ENCODE assay signal across 37 cellular contexts in the genomic region with DNA sequence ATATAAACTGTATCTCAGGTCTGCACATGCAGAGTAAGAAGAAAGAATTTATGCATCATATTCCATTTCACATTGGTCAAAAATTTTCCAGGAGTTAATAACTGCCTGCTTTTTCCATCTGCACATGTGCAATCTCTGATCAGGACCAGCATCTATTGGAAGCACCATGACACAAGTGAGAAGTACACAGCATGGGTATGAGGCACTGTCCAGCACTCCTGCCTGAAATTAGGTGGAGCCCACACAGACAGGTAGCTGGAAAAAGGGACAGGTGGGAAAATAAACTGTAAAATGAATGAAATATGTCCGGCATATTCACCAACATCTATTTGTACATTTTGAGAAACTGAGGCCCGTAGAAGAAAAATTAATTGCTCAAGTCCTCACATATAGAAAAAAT.
DNase-seq lines count a peak whose midpoint lies in the region; ATAC-seq, FAIRE-seq and TF ChIP-seq lines count a peak whose summit lies in the region.
"Had no signal": no experiment of that assay in that cellular context is flagged by ENCODE, and none has a peak within 500 bp of the region (broad histone marks: within the 10 kb centered on the region; RNA-seq: fewer than 3 reads in every experiment).

No MANE protein-coding gene starts in this region.

- H3K27me3 ChIP-seq in GM23338 (ENCODE audit: insufficient read depth), result no peaks in the 10 kb centered on the region
- no peaks in the 10 kb centered on the region for H3K27me3 ChIP-seq in HCT116 (ENCODE audit: insufficient read depth, low read length)
- H3K27me3 ChIP-seq in neuronal stem cell (ENCODE audit: control insufficient read depth in 3 of 3, insufficient read depth in 3 of 3, low read depth in 1 of 3, low read length in 3 of 3), result no peaks in the 10 kb centered on the region
- no peaks in the 10 kb centered on the region for H3K27me3 ChIP-seq in small intestine (ENCODE audit: control insufficient read depth in 2 of 2, insufficient read depth in 2 of 2, low read length in 2 of 2)
- H3K27me3 ChIP-seq: BE2C; BLaER1; BLaER1 treated with 17β-estradiol and CSF1 and Interleukin-3, amounts not matched to agents 10 nM and 100 nM had no signal

- H3K27me3 Mint-ChIP-seq in GM23338 (ENCODE audit: insufficient read depth, low read depth, poor library complexity), result no peaks in the 10 kb centered on the region
- no peaks in the 10 kb centered on the region for H3K27me3 Mint-ChIP-seq in activated T-helper 1 cell treated with anti-CD3 and anti-CD28 coated beads, Interleukin-12 subunit alpha, Interleukin-12 subunit beta, Interleukin-2, Interleukin-4 antibody, amounts not matched to agents 30 ng/mL and 10 ng/mL and 1 ng/mL, durations not matched to agents 14 hours and 24 hours and 36 hours (ENCODE audit: insufficient read depth)
- H3K27me3 Mint-ChIP-seq: B cell; CD4-positive, alpha-beta memory T cell; CD4-positive, alpha-beta T cell; CD4-positive, CD25-positive, alpha-beta regulatory T cell; CD8-positive, alpha-beta memory T cell had no signal

- no peak overlapping the region for H2BK12ac ChIP-seq in neuronal stem cell (ENCODE audit: low read length)

- H3K36me3 ChIP-seq in GM23338 (ENCODE audit: insufficient read depth), result no peaks in the 10 kb centered on the region
- H3K36me3 ChIP-seq in HCT116 (ENCODE audit: control insufficient read depth in 1 of 2, insufficient read depth in 2 of 2, low read length in 2 of 2), result no peaks in the 10 kb centered on the region
- no peaks in the 10 kb centered on the region for H3K36me3 ChIP-seq in HEK293 (ENCODE audit: control insufficient read depth in 2 of 2, insufficient read depth in 1 of 2, low read length in 2 of 2)
- H3K36me3 ChIP-seq in neuronal stem cell (replicated peaks in 1 of 2; ENCODE audit: control insufficient read depth in 2 of 2, insufficient read depth in 2 of 2, low read length in 2 of 2), result no peaks in the 10 kb centered on the region
- no peaks in the 10 kb centered on the region for H3K36me3 ChIP-seq in small intestine (ENCODE audit: control insufficient read depth in 2 of 2, insufficient read depth in 2 of 2, low read length in 2 of 2)
- H3K36me3 ChIP-seq: BE2C; BLaER1; BLaER1 treated with 17β-estradiol and CSF1 and Interleukin-3, amounts not matched to agents 10 nM and 100 nM had no signal

- no peaks in the 10 kb centered on the region for H3F3A ChIP-seq in GM23338 (replicated peaks; ENCODE audit: low read depth)

- H3K9me2 ChIP-seq in GM23338 (ENCODE audit: insufficient read depth) (peaks cover 8% of the 10 kb centered on the region; the same call in 1 of the 2 replicates), HCT116 (ENCODE audit: insufficient read depth) (no peaks in the 10 kb centered on the region)

- H4K20me1 ChIP-seq in GM23338 (replicated peaks; ENCODE audit: insufficient read depth) (no peaks in the 10 kb centered on the region), HCT116 (ENCODE audit: insufficient read depth) (no peaks in the 10 kb centered on the region)
- H4K20me1 ChIP-seq: BLaER1; BLaER1 treated with 17β-estradiol and CSF1 and Interleukin-3, amounts not matched to agents 10 nM and 100 nM had no signal

- H3K4me1 ChIP-seq in GM23338 (ENCODE audit: insufficient read depth) (no peaks in the 10 kb centered on the region), HCT116 (ENCODE audit: control insufficient read depth in 1 of 2, insufficient read depth in 2 of 2, low read length in 2 of 2) (no peaks in the 10 kb centered on the region), HEK293 (ENCODE audit: control insufficient read depth, insufficient read depth, low read length) (no peaks in the 10 kb centered on the region), neuronal stem cell (ENCODE audit: control insufficient read depth in 2 of 2, insufficient read depth in 1 of 2, low read depth in 1 of 2, low read length in 2 of 2) (no peaks in the 10 kb centered on the region), small intestine (ENCODE audit: control insufficient read depth in 2 of 2, insufficient read depth in 1 of 2, low read depth in 1 of 2, low read length in 1 of 2) (no peaks in the 10 kb centered on the region)
- H3K4me1 ChIP-seq: A549, BE2C, Caco-2 had no signal

- H3K14ac ChIP-seq in neuronal stem cell (ENCODE audit: low read length), result no peak overlapping the region

- no TSS peak for BruUV-seq in HCT116 (replicated peaks; lab: Mats Ljungman, UMichigan)

- H2BK15ac ChIP-seq in neuronal stem cell (ENCODE audit: low read length), result no peak overlapping the region

- H3K9ac ChIP-seq in HCT116 (ENCODE audit: low read length) (no peak overlapping the region), neuronal stem cell (ENCODE audit: low read depth, low read length, poor library complexity) (no peak overlapping the region)
- H3K9ac ChIP-seq: BLaER1; BLaER1 treated with 17β-estradiol and CSF1 and Interleukin-3, amounts not matched to agents 10 nM and 100 nM had no signal

- TF ChIP-seq EP300 in Ishikawa (IDR thresholded peaks at IDR 0.05; ENCODE audit: borderline replicate concordance), result no peak

- H2AFZ ChIP-seq in GM23338 (no peak overlapping the region), HCT116 (ENCODE audit: low read depth, low read length, poor library complexity, severe bottlenecking) (no peak overlapping the region), neuronal stem cell (ENCODE audit: low read length) (no peak overlapping the region)

- no peak for TF ChIP-seq POLR2A in HCT116 (IDR thresholded peaks at IDR 0.05; ENCODE audit: borderline replicate concordance, extremely low read depth, insufficient read depth, insufficient read length)

- no peak for TF ChIP-seq RAD21 in HCT116 (IDR thresholded peaks at IDR 0.05; ENCODE audit: low read depth)
- no peak for TF ChIP-seq RAD21 in Ishikawa (IDR thresholded peaks at IDR 0.05; ENCODE audit: low read depth)

- no peak overlapping the region for H3K27ac ChIP-seq in GM23338 (ENCODE audit: low read depth)
- H3K27ac ChIP-seq in HCT116 (ENCODE audit: low read depth, low read length), result no peak overlapping the region
- H3K27ac ChIP-seq in HEK293 (ENCODE audit: extremely low read depth, low read depth, low read length), result no peak overlapping the region
- no peak overlapping the region for H3K27ac ChIP-seq in neuronal stem cell (replicated peaks; ENCODE audit: low read length)
- H3K27ac ChIP-seq in small intestine (ENCODE audit: low read depth in 1 of 2, low read length in 1 of 2), result no peak overlapping the region
- H3K27ac ChIP-seq: 22Rv1; A549; BLaER1; BLaER1 treated with 17β-estradiol and CSF1 and Interleukin-3, amounts not matched to agents 10 nM and 100 nM; C4-2B had no signal

- DNase-seq in GM23338 (ENCODE audit: low spot score) (no peak), HCT116 (ENCODE audit: low read depth, low spot score) (no peak), NOMO-1 treated with dmso at 0.1 percent for 144 hours (lab: John Stamatoyannopoulos, UW; ENCODE audit: unreplicated experiment) (no peak), neuronal stem cell (ENCODE audit: low spot score) (no peak), small intestine (no peak)
- no peak for DNase-seq in activated T-helper 1 cell treated with anti-CD3 and anti-CD28 coated beads, Interleukin-12 subunit alpha, Interleukin-12 subunit beta, Interleukin-2, Interleukin-4 antibody, amounts not matched to agents 30 ng/mL and 10 ng/mL and 1 ng/mL, durations not matched to agents 14 hours and 24 hours and 36 hours (ENCODE audit: low spot score)
- DNase-seq: 8988T; ACHN; AML-193; BE2C; C1 segment of cervical spinal cord; Caco-2; Calu3; CD4-positive, alpha-beta memory T cell; CD4-positive, alpha-beta T cell; CD4-positive, CD25-positive, alpha-beta regulatory T cell; CD8-positive, alpha-beta memory T cell; CD8-positive, alpha-beta T cell; COR-L47; DMS 273 treated with DMSO at 0.1 percent for 48 hours; DMS153; DMS53; DMS79; DMS79 treated with DMSO at 0.1 percent for 48 hours; DND-41; EL had no signal

- H3K4me1 Mint-ChIP-seq in GM23338, result no peaks in the 10 kb centered on the region
- no peaks in the 10 kb centered on the region for H3K4me1 Mint-ChIP-seq in activated T-helper 1 cell treated with anti-CD3 and anti-CD28 coated beads, Interleukin-12 subunit alpha, Interleukin-12 subunit beta, Interleukin-2, Interleukin-4 antibody, amounts not matched to agents 30 ng/mL and 10 ng/mL and 1 ng/mL, durations not matched to agents 14 hours and 24 hours and 36 hours (ENCODE audit: low read depth)
- H3K4me1 Mint-ChIP-seq: B cell; CD14-positive monocyte; CD4-positive, alpha-beta memory T cell; CD4-positive, CD25-positive, alpha-beta regulatory T cell; CD8-positive, alpha-beta memory T cell had no signal

- H4K91ac ChIP-seq in neuronal stem cell (ENCODE audit: low read depth, low read length, poor library complexity), result no peak overlapping the region

- H3K79me2 ChIP-seq in GM23338 (replicated peaks; ENCODE audit: insufficient read depth) (no peaks in the 10 kb centered on the region), HCT116 (ENCODE audit: insufficient read depth, low read length) (no peaks in the 10 kb centered on the region)

- WGBS in neuronal stem cell (ENCODE audit: extremely low coverage in 2 of 2, insufficient read length in 2 of 2, insufficient replicate concordance in 1 of 2), 2 donors, result no CpG with 5 or more reads among the region's 2 CpGs
- 87 to 92% (median 90%) methylated on average over 2 of the region's 2 CpGs for WGBS in small intestine, 3 donors

- POLR2A ChIA-PET in HCT116 (lab: Charles Lee) (no interaction called here), HEK293 (lab: Yijun Ruan, JAX) (no interaction called here)

- ATAC-seq in GM23338 (no peak), HCT116 (no peak)
- ATAC-seq: A549; CD8-positive, alpha-beta T cell had no signal

- no peak overlapping the region for H3K27ac Mint-ChIP-seq in GM23338
- H3K27ac Mint-ChIP-seq in activated T-helper 1 cell treated with anti-CD3 and anti-CD28 coated beads, Interleukin-12 subunit alpha, Interleukin-12 subunit beta, Interleukin-2, Interleukin-4 antibody, amounts not matched to agents 30 ng/mL and 10 ng/mL and 1 ng/mL, durations not matched to agents 14 hours and 24 hours and 36 hours, result no peak overlapping the region
- H3K27ac Mint-ChIP-seq: B cell; CD14-positive monocyte; CD4-positive, alpha-beta memory T cell; CD4-positive, alpha-beta T cell; CD4-positive, CD25-positive, alpha-beta regulatory T cell; CD8-positive, alpha-beta memory T cell; CD8-positive, alpha-beta T cell had no signal

- H2BK5ac ChIP-seq in neuronal stem cell (ENCODE audit: low read length), result no peak overlapping the region

- no peak overlapping the region for H2BK120ac ChIP-seq in neuronal stem cell (ENCODE audit: low read depth, low read length)

- TF ChIP-seq CTCF in GM23338 (conservative IDR thresholded peaks at IDR 0.05; ENCODE audit: low read depth in 2 of 2) (no peak), HCT116 (IDR thresholded peaks at IDR 0.05 in 2 of 3, conservative IDR thresholded peaks at IDR 0.05 in 1 of 3; ENCODE audit: borderline replicate concordance in 1 of 3, insufficient read depth in 1 of 3, low read depth in 2 of 3, low read length in 2 of 3) (no peak), HEK293 (tag by site-specific recombination; IDR thresholded peaks at IDR 0.05) (no peak)

- H3K23ac ChIP-seq in neuronal stem cell (ENCODE audit: low read depth, low read length, poor library complexity), result no peak overlapping the region

- no peaks in the 10 kb centered on the region for H3K9me3 Mint-ChIP-seq in GM23338
- peaks cover 7% of the 10 kb centered on the region for H3K9me3 Mint-ChIP-seq in activated T-helper 1 cell treated with anti-CD3 and anti-CD28 coated beads, Interleukin-12 subunit alpha, Interleukin-12 subunit beta, Interleukin-2, Interleukin-4 antibody, amounts not matched to agents 30 ng/mL and 10 ng/mL and 1 ng/mL, durations not matched to agents 14 hours and 24 hours and 36 hours

- H3K79me1 ChIP-seq in neuronal stem cell (ENCODE audit: low read depth, low read length), result no peaks in the 10 kb centered on the region

- H3K4me3 ChIP-seq in GM23338, result no peak overlapping the region
- H3K4me3 ChIP-seq in HCT116 (replicated peaks in 1 of 2; ENCODE audit: low read depth in 1 of 2, low read length in 2 of 2), result no peak overlapping the region
- no peak overlapping the region for H3K4me3 ChIP-seq in HEK293 (ENCODE audit: low read depth, low read length)
- no peak overlapping the region for H3K4me3 ChIP-seq in neuronal stem cell (ENCODE audit: low read length in 2 of 2)
- no peak overlapping the region for H3K4me3 ChIP-seq in small intestine (ENCODE audit: low read depth in 1 of 2, low read length in 2 of 2)
- H3K4me3 ChIP-seq: A549; BLaER1; BLaER1 treated with 17β-estradiol and CSF1 and Interleukin-3, amounts not matched to agents 10 nM and 100 nM had no signal

- H3K4me2 ChIP-seq in GM23338 (no peak overlapping the region), HCT116 (ENCODE audit: low read length) (no peak overlapping the region), neuronal stem cell (ENCODE audit: insufficient read depth, low read length, poor library complexity, severe bottlenecking) (no peak overlapping the region)
- H3K4me2 ChIP-seq: A549; BLaER1; BLaER1 treated with 17β-estradiol and CSF1 and Interleukin-3, amounts not matched to agents 10 nM and 100 nM had no signal

- CTCF ChIA-PET in HCT116 (lab: Charles Lee), result no interaction called here
- CTCF ChIA-PET in HEK293 (lab: Yijun Ruan, JAX), result no interaction called here

- no peak overlapping the region for H3K4me3 Mint-ChIP-seq in GM23338
- no peak overlapping the region for H3K4me3 Mint-ChIP-seq in activated T-helper 1 cell treated with anti-CD3 and anti-CD28 coated beads, Interleukin-12 subunit alpha, Interleukin-12 subunit beta, Interleukin-2, Interleukin-4 antibody, amounts not matched to agents 30 ng/mL and 10 ng/mL and 1 ng/mL, durations not matched to agents 14 hours and 24 hours and 36 hours
- H3K4me3 Mint-ChIP-seq: B cell; CD14-positive monocyte; CD4-positive, alpha-beta memory T cell; CD4-positive, alpha-beta T cell; CD4-positive, CD25-positive, alpha-beta regulatory T cell; CD8-positive, alpha-beta memory T cell; CD8-positive, alpha-beta T cell had no signal

- no peak overlapping the region for H3K4ac ChIP-seq in neuronal stem cell (ENCODE audit: low read length)

- H3K9me3 ChIP-seq in HCT116 (ENCODE audit: control insufficient read depth in 1 of 2, insufficient read depth in 1 of 2, low read depth in 1 of 2, low read length in 2 of 2), result no peaks in the 10 kb centered on the region
- H3K9me3 ChIP-seq in HEK293 (ENCODE audit: control insufficient read depth, insufficient read depth, low read depth, low read length), result no peaks in the 10 kb centered on the region
- H3K9me3 ChIP-seq in neuronal stem cell (replicated peaks in 1 of 2; ENCODE audit: control insufficient read depth in 2 of 2, insufficient read depth in 1 of 2, low read depth in 1 of 2, low read length in 2 of 2), result no peaks in the 10 kb centered on the region
- no peaks in the 10 kb centered on the region for H3K9me3 ChIP-seq in small intestine (ENCODE audit: control insufficient read depth, low read depth)
- H3K9me3 ChIP-seq: A549, BE2C, BLaER1, Caco-2 had no signal

- RAD21 ChIA-PET in HCT116 (lab: Charles Lee; ENCODE audit: low non-redundant PET in 1 of 2, low total read pairs in 2 of 2, uncharacterized antibody in 2 of 2, unreplicated experiment in 2 of 2), result no interaction called here

- no peak overlapping the region for H3K18ac ChIP-seq in neuronal stem cell (ENCODE audit: low read length)

- no peaks in the 10 kb centered on the region for H3K36me3 Mint-ChIP-seq in GM23338 (ENCODE audit: low read depth)
- no peaks in the 10 kb centered on the region for H3K36me3 Mint-ChIP-seq in activated T-helper 1 cell treated with anti-CD3 and anti-CD28 coated beads, Interleukin-12 subunit alpha, Interleukin-12 subunit beta, Interleukin-2, Interleukin-4 antibody, amounts not matched to agents 30 ng/mL and 10 ng/mL and 1 ng/mL, durations not matched to agents 14 hours and 24 hours and 36 hours (ENCODE audit: low read depth)
- H3K36me3 Mint-ChIP-seq: CD14-positive monocyte; CD4-positive, alpha-beta memory T cell; CD4-positive, CD25-positive, alpha-beta regulatory T cell; CD8-positive, alpha-beta memory T cell; CD8-positive, alpha-beta T cell had no signal

- FAIRE-seq in small intestine (lab: Jason Lieb, UNC), result no peak
- FAIRE-seq: A204.1, A549, D721Med had no signal

- intact Hi-C loops in HCT116 (cut with micrococcal nuclease), result no loop called here
- intact Hi-C loops in activated T-helper 1 cell treated with anti-CD3 and anti-CD28 coated beads, Interleukin-12 subunit alpha, Interleukin-12 subunit beta, Interleukin-2, Interleukin-4 antibody, amounts not matched to agents 30 ng/mL and 10 ng/mL and 1 ng/mL, durations not matched to agents 14 hours and 24 hours and 36 hours (cut with micrococcal nuclease), result no loop called here

- no peak overlapping the region for H2AK5ac ChIP-seq in neuronal stem cell (ENCODE audit: low read depth, low read length)

- H4K8ac ChIP-seq in neuronal stem cell (ENCODE audit: low read depth, low read length), result no peak overlapping the region
